13 cellular contexts compared by ENCODE assay signal in genomic region chr5:132391870-132392269, GRCh38.
"Had no signal": no experiment of that assay in that cellular context is flagged by ENCODE, and none has a peak within 500 bp of the region (broad histone marks: within the 10 kb centered on the region; RNA-seq: fewer than 3 reads in every experiment).

No MANE protein-coding gene starts in this region.

- DNase-seq: activated gamma-delta T cell treated with Interleukin-2 at 50 U/mL for 16 hours, dorsolateral prefrontal cortex, erythroblast, left colon, lower lobe of right lung, midbrain, ovary, stomach, upper lobe of right lung had no signal

- H3K4me3 Mint-ChIP-seq: neural crest cell had no signal

- H3K27me3 ChIP-seq: dorsolateral prefrontal cortex, gastroesophageal sphincter, ovary, stomach, upper lobe of right lung had no signal

- ATAC-seq: gastroesophageal sphincter, left colon, lower lobe of right lung, sciatic nerve, upper lobe of right lung had no signal

- H3K9me3 ChIP-seq: gastroesophageal sphincter, lower lobe of right lung, ovary, stomach, thoracic aorta, upper lobe of right lung had no signal

- H3K27ac ChIP-seq: dorsolateral prefrontal cortex, lower lobe of right lung, ovary, upper lobe of right lung had no signal

- H3K9me3 Mint-ChIP-seq: neural crest cell had no signal

- H3K36me3 ChIP-seq: ovary had no signal

- H3K4me1 Mint-ChIP-seq: neural crest cell had no signal

- H3K4me3 ChIP-seq: dorsolateral prefrontal cortex, gastroesophageal sphincter, lower lobe of right lung, ovary, stomach, thoracic aorta, upper lobe of right lung had no signal
